ENCODE assay signal across 18 cellular contexts in genomic region chr19:5314012-5314906, GRCh38. TPM values are rescaled to one million over a fixed set of nuclear protein-coding genes. Genes with fewer than 3 reads are reported as not detected.
A peak's percentile ranks its signal among the peaks of the same experiment; 100 is the strongest.
DNase-seq lines count a peak whose midpoint lies in the region; ATAC-seq, FAIRE-seq and TF ChIP-seq lines count a peak whose summit lies in the region.
"Had no signal": no experiment of that assay in that cellular context is flagged by ENCODE, and none has a peak within 500 bp of the region (broad histone marks: within the 10 kb centered on the region; RNA-seq: fewer than 3 reads in every experiment).

No MANE protein-coding gene starts in this region.

- peaks cover 20% of the 10 kb centered on the region for H3K4me1 ChIP-seq in A549
- H3K4me1 ChIP-seq: uterus had no signal

- no peaks in the 10 kb centered on the region for H3K9me3 ChIP-seq in A549
- H3K9me3 ChIP-seq: uterus had no signal

- CTCF ChIA-PET in A549 (lab: Yijun Ruan, JAX), result interaction anchor here (1.2 kb wide), 1 partner anchor 10 kb away, joined by 3 read pairs; no protein-coding TSS in a partner anchor

- no peak for TF ChIP-seq RAD21 in A549 (conservative IDR thresholded peaks at IDR 0.05 in 1 of 2, IDR thresholded peaks at IDR 0.05 in 1 of 2)

- H3K4me2 ChIP-seq in A549, result peak overlapping the region; percentile 34

- no peak overlapping the region for H3K4me3 ChIP-seq in A549
- H3K4me3 ChIP-seq in fibroblast of mammary gland (ENCODE audit: control insufficient read depth, low read depth, low read length), result no peak overlapping the region
- H3K4me3 ChIP-seq: skin epidermis, uterus had no signal

- no peak for TF ChIP-seq POLR2A in A549 (IDR thresholded peaks at IDR 0.05; ENCODE audit: low read length)

- TF ChIP-seq CTCF in A549 (IDR thresholded peaks at IDR 0.05) (no peak), fibroblast of mammary gland (conservative IDR thresholded peaks at IDR 0.05; ENCODE audit: control insufficient read depth, insufficient read depth, low read depth, low read length) (no peak)

- DNase-seq in A549 (ENCODE audit: low read depth in 1 of 2, low spot score in 1 of 2) (peak; percentile 63 to 71), EL (peak; percentile 23), RPMI7951 (ENCODE audit: low read depth) (peak; percentile 50), fibroblast of mammary gland (ENCODE audit: low read depth) (peak; percentile 53), GDM1 (lab: John Stamatoyannopoulos, UW) (no peak), mucosa of gallbladder (ENCODE audit: low spot score) (no peak), germinal center (ENCODE audit: low spot score) (no peak), amygdala (lab: John Stamatoyannopoulos, UW) (no peak)
- DNase-seq: activated effector memory CD4-positive, alpha-beta T cell treated with Interleukin-2 at 50 U/mL for 16 hours; AML-193; natural killer cell; NCI-H187 treated with DMSO at 0.1 percent for 48 hours; posterior cingulate gyrus; stimulated activated CD4-positive, alpha-beta T cell treated with anti-CD3 and anti-CD28 coated beads, Interleukin-4, amount 100 ng/mL, for 1 hour; uterus had no signal

- POLR2A ChIA-PET in A549 (lab: Yijun Ruan, JAX), result no interaction called here

- no peak for FAIRE-seq in A549 (lab: Jason Lieb, UNC)
- FAIRE-seq: HTR-8/SVneo had no signal

- ATAC-seq in A549, result peak; percentile 73 to 82; a peak in 4 of 6 replicates
- ATAC-seq: activated CD4-positive, CD25-positive, alpha-beta regulatory T cell treated with anti-CD3 and anti-CD28 coated beads, Interleukin-2, amount 50 U/mL, for 24 hours; natural killer cell had no signal

- WGBS in A549 (ENCODE audit: missing lambda C conversion rate), result 36% methylated on average over 5 of the region's 7 CpGs

- H3K27ac ChIP-seq in A549, result peak overlapping the region; percentile 45 to 80; a peak in 5 of 6 replicates
- H3K27ac ChIP-seq: skin epidermis, uterus had no signal

- TF ChIP-seq EP300 in A549 (IDR thresholded peaks at IDR 0.05), result no peak

TF ChIP-seq in A549, 52 proteins besides CTCF, POLR2A, EP300 and RAD21:
- TF ChIP-seq PHF8 (IDR thresholded peaks at IDR 0.05; ENCODE audit: borderline replicate concordance, low read depth) (no peak), SREBF2 (IDR thresholded peaks at IDR 0.05) (no peak), JUNB (IDR thresholded peaks at IDR 0.05) (no peak), PBX3 (IDR thresholded peaks at IDR 0.05) (no peak), REST (IDR thresholded peaks at IDR 0.05) (peak; percentile 54; the same call in 1 of the 2 replicates), NR3C1 (IDR thresholded peaks at IDR 0.05) (no peak), NPAS2 (CRISPR knock-in tag; IDR thresholded peaks at IDR 0.05; ENCODE audit: borderline replicate concordance) (no peak), ZSCAN20 (CRISPR knock-in tag; IDR thresholded peaks at IDR 0.05) (no peak), HOXB13 (CRISPR knock-in tag; IDR thresholded peaks at IDR 0.05; ENCODE audit: low read depth) (no peak), CEBPB (IDR thresholded peaks at IDR 0.05) (no peak), FOSL2 (IDR thresholded peaks at IDR 0.05) (no peak), FOSL2 (CRISPR knock-in tag; IDR thresholded peaks at IDR 0.05) (peak; percentile 46; the same call in 1 of the 2 replicates), ATOH8 (CRISPR knock-in tag; IDR thresholded peaks at IDR 0.05; ENCODE audit: low read depth) (no peak), CBX8 (IDR thresholded peaks at IDR 0.05) (no peak), KDM1A (IDR thresholded peaks at IDR 0.05; ENCODE audit: low read depth) (no peak), RFX5 (IDR thresholded peaks at IDR 0.05) (no peak), FOSB (CRISPR knock-in tag; IDR thresholded peaks at IDR 0.05) (no peak), NFE2L2 (conservative IDR thresholded peaks at IDR 0.05; ENCODE audit: low read length) (no peak), KDM5A (IDR thresholded peaks at IDR 0.05) (no peak), BCL3 (IDR thresholded peaks at IDR 0.05) (no peak), HOXB5 (CRISPR knock-in tag; IDR thresholded peaks at IDR 0.05) (no peak), BHLHE40 (IDR thresholded peaks at IDR 0.05; ENCODE audit: low read depth, low read length) (no peak), MAFK (IDR thresholded peaks at IDR 0.05; ENCODE audit: partially characterized antibody) (peak; percentile 14), ESRRA (IDR thresholded peaks at IDR 0.05; ENCODE audit: borderline replicate concordance, low read length) (peak; percentile 43; the same call in 1 of the 2 replicates), TFCP2L1 (CRISPR knock-in tag; IDR thresholded peaks at IDR 0.05) (no peak), USF2 (IDR thresholded peaks at IDR 0.05) (no peak), HOXA7 (CRISPR knock-in tag; IDR thresholded peaks at IDR 0.05) (no peak), HEYL (CRISPR knock-in tag; IDR thresholded peaks at IDR 0.05) (no peak)

RNA-seq across cellular contexts. Expression of gene PTPRS, which starts 26.4 kb away (rescaled TPM):
- polyA plus RNA-seq in A549 (2011; rRNA removed) (22.3 and 25.0 TPM in 2 replicates), A549 (2017; fragmentation: RNase III; extraction: RNeasy Plus Mini Kit Qiagen cat#74134 plus additional on column Dnase treatment) (38.8 to 44.7 TPM (median 41.6 TPM) in 3 replicates)
- 41.9 and 53.1 TPM in 2 replicates for polyA plus RNA-seq in A549 (2012; cell fraction: cytosol; rRNA removed)
- 114 and 145 TPM in 2 replicates for polyA plus RNA-seq in A549 (2012; cell fraction: nucleus; rRNA removed)
- 98.8 and 140 TPM in 2 replicates for polyA minus RNA-seq in A549 (2011; rRNA and poly(A)+ RNA removed)
- 44.9 and 45.8 TPM in 2 replicates for total RNA-seq in RPMI7951 (2014; rRNA removed; shearing (Covaris generic))
- total RNA-seq in mucosa of gallbladder, result 184 TPM

Comparison
In these comparisons a context has a peak if more than half of its experiments do, and no peak if none do; other contexts are left out.
1. DNase-seq: peak in A549 (2 of 2), EL (single experiment), RPMI7951 (single experiment) and fibroblast of mammary gland (single experiment); none in GDM1 (single experiment), mucosa of gallbladder (single experiment), germinal center (single experiment) and amygdala (0 of 56).